Comparison of ENCODE assay signal across 15 cellular contexts in genomic region chr5:131984945-131985665, GRCh38. TPM values are rescaled to one million over a fixed set of nuclear protein-coding genes. Genes with fewer than 3 reads are reported as not detected.
A peak's percentile ranks its signal among the peaks of the same experiment; 100 is the strongest.
DNase-seq lines count a peak whose midpoint lies in the region; ATAC-seq, FAIRE-seq and TF ChIP-seq lines count a peak whose summit lies in the region.
"Had no signal": no experiment of that assay in that cellular context is flagged by ENCODE, and none has a peak within 500 bp of the region (broad histone marks: within the 10 kb centered on the region; RNA-seq: fewer than 3 reads in every experiment).

No MANE protein-coding gene starts in this region.

- DNase-seq in Ammon's horn (ENCODE audit: low spot score) (peak; percentile 41), bronchial epithelial cell (ENCODE audit: low read depth) (no peak), left lobe of liver (ENCODE audit: low spot score) (no peak), progenitor cell of endocrine pancreas (ENCODE audit: low spot score, unreplicated experiment) (no peak), T-helper 9 cell (no peak)
- DNase-seq: AML-193; Calu3; CD4-positive, CD25-positive, alpha-beta regulatory T cell; H9; NCI-H446; Right ventricle myocardium superior had no signal

- H3K4me3 Mint-ChIP-seq in progenitor cell of endocrine pancreas (ENCODE audit: low read depth), result no peak overlapping the region
- H3K4me3 Mint-ChIP-seq: CD4-positive, CD25-positive, alpha-beta regulatory T cell; H9 had no signal

- H3K36me3 ChIP-seq in bronchial epithelial cell (ENCODE audit: control insufficient read depth, insufficient read depth, low read length), result no peaks in the 10 kb centered on the region

- no peaks in the 10 kb centered on the region for H3K9me3 Mint-ChIP-seq in progenitor cell of endocrine pancreas (ENCODE audit: low read depth)
- H3K9me3 Mint-ChIP-seq: H9 had no signal

- H3K27ac Mint-ChIP-seq in progenitor cell of endocrine pancreas, result peak overlapping the region; percentile 12

- FAIRE-seq in bronchial epithelial cell (lab: Jason Lieb, UNC), result peak; percentile 36
- FAIRE-seq: HTR-8/SVneo had no signal

- no peaks in the 10 kb centered on the region for H3K36me3 Mint-ChIP-seq in progenitor cell of endocrine pancreas (ENCODE audit: insufficient read depth)
- H3K36me3 Mint-ChIP-seq: CD4-positive, CD25-positive, alpha-beta regulatory T cell had no signal

- no peaks in the 10 kb centered on the region for H3K27me3 ChIP-seq in bronchial epithelial cell (ENCODE audit: control insufficient read depth, insufficient read depth, low read length)

- H3K4me1 Mint-ChIP-seq in progenitor cell of endocrine pancreas (ENCODE audit: low read depth), result no peaks in the 10 kb centered on the region
- H3K4me1 Mint-ChIP-seq: CD4-positive, CD25-positive, alpha-beta regulatory T cell; H9 had no signal

- H3K27me3 Mint-ChIP-seq in progenitor cell of endocrine pancreas, result peaks cover 9% of the 10 kb centered on the region
- H3K27me3 Mint-ChIP-seq: CD4-positive, CD25-positive, alpha-beta regulatory T cell had no signal

- no peak overlapping the region for H3K4me3 ChIP-seq in bronchial epithelial cell (ENCODE audit: low read depth, low read length)

- ATAC-seq in left lobe of liver (peak; percentile 37), HG03045 (IDR thresholded peaks at IDR 0.05; ENCODE audit: unreplicated experiment) (no peak), GM21390 (IDR thresholded peaks at IDR 0.05; ENCODE audit: unreplicated experiment) (no peak), GM19328 (IDR thresholded peaks at IDR 0.05; ENCODE audit: unreplicated experiment) (no peak)

- TF ChIP-seq CTCF in bronchial epithelial cell (IDR thresholded peaks at IDR 0.05; ENCODE audit: insufficient read depth, low read length, severe bottlenecking), result no peak
- TF ChIP-seq CTCF in progenitor cell of endocrine pancreas (IDR thresholded peaks at IDR 0.05; ENCODE audit: unreplicated experiment), result no peak

RNA-seq across cellular contexts. Expression of gene ACSL6, which starts 26.4 kb away (rescaled TPM):
- total RNA-seq in bronchial epithelial cell (0.13 and 0.26 TPM in 2 replicates), left lobe of liver (3.7 TPM), progenitor cell of endocrine pancreas (0.19 and 0.36 TPM in 2 replicates)

RNA-seq across cellular contexts. Expression of gene MEIKIN, which starts 39.6 kb away (rescaled TPM):
- total RNA-seq in bronchial epithelial cell, result not detected in 2 replicates
- total RNA-seq in left lobe of liver, result not detected
- total RNA-seq in progenitor cell of endocrine pancreas, result not detected in 2 replicates
- total RNA-seq: Calu3; CD4-positive, CD25-positive, alpha-beta regulatory T cell; H9; Right ventricle myocardium superior had no signal
